ENCODE assay signal across 13 cellular contexts in genomic region chr1:87588445-87588844, GRCh38.
A peak's percentile ranks its signal among the peaks of the same experiment; 100 is the strongest.
DNase-seq lines count a peak whose midpoint lies in the region; ATAC-seq and TF ChIP-seq lines count a peak whose summit lies in the region.
"Had no signal": no experiment of that assay in that cellular context is flagged by ENCODE, and none has a peak within 500 bp of the region (broad histone marks: within the 10 kb centered on the region; RNA-seq: fewer than 3 reads in every experiment).

No MANE protein-coding gene starts in this region.

- no peaks in the 10 kb centered on the region for H3K4me1 ChIP-seq in Karpas-422 (ENCODE audit: low read length)
- H3K4me1 ChIP-seq: breast epithelium had no signal

- no peak overlapping the region for H3K27ac ChIP-seq in Karpas-422 (ENCODE audit: low read length)
- H3K27ac ChIP-seq: breast epithelium had no signal

- ATAC-seq in GM18907 (IDR thresholded peaks at IDR 0.05; ENCODE audit: unreplicated experiment) (peak; percentile 84), GM21737 (IDR thresholded peaks at IDR 0.05; ENCODE audit: unreplicated experiment) (peak; percentile 61), HG03378 (IDR thresholded peaks at IDR 0.05; ENCODE audit: unreplicated experiment) (peak; percentile 81)
- ATAC-seq: stimulated activated naive CD8-positive, alpha-beta T cell treated with anti-CD3 and anti-CD28 coated beads, Interleukin-15, Interleukin-2, amounts not matched to agents 100 U/mL and 50 U/mL, for 24 hours had no signal

- no peaks in the 10 kb centered on the region for H3K27me3 ChIP-seq in Karpas-422 (ENCODE audit: low read length)
- H3K27me3 ChIP-seq in H7 (ENCODE audit: control insufficient read depth, insufficient read depth, low read length), result no peaks in the 10 kb centered on the region
- H3K27me3 ChIP-seq: breast epithelium had no signal

- H3K4me1 Mint-ChIP-seq in mesothelial cell of epicardium, result peaks cover 8% of the 10 kb centered on the region

- H2AFZ ChIP-seq in Karpas-422 (ENCODE audit: low read length), result no peak overlapping the region

- DNase-seq in mesothelial cell of epicardium (ENCODE audit: low spot score in 2 of 2, unreplicated experiment in 2 of 2), result no peak
- DNase-seq in superior temporal gyrus (ENCODE audit: extremely low spot score), result no peak
- DNase-seq in Karpas-422, result no peak
- no peak for DNase-seq in activated effector memory CD4-positive, alpha-beta T cell treated with anti-CD3 and anti-CD28 coated beads, Interleukin-2, amount 50 U/mL, for 16 hours
- DNase-seq in H7, result no peak
- DNase-seq: NCI-H1436; SHP77; stimulated activated naive CD8-positive, alpha-beta T cell treated with anti-CD3 and anti-CD28 coated beads, Interleukin-15, Interleukin-2, amounts not matched to agents 100 U/mL and 50 U/mL, for 24 hours had no signal

- H3K27me3 Mint-ChIP-seq in mesothelial cell of epicardium (ENCODE audit: low read depth), result no peaks in the 10 kb centered on the region

- peak overlapping the region; percentile 68 for H3K27ac Mint-ChIP-seq in mesothelial cell of epicardium

- no peaks in the 10 kb centered on the region for H3K79me2 ChIP-seq in Karpas-422 (ENCODE audit: low read length)

- H3K9ac ChIP-seq in Karpas-422 (ENCODE audit: low read length), result no peak overlapping the region

- TF ChIP-seq CTCF in mesothelial cell of epicardium (IDR thresholded peaks at IDR 0.05; ENCODE audit: unreplicated experiment), result no peak

- no peaks in the 10 kb centered on the region for H3K9me3 Mint-ChIP-seq in mesothelial cell of epicardium

- H3K9me2 ChIP-seq in Karpas-422 (replicated peaks; ENCODE audit: insufficient read depth, low read length), result no peaks in the 10 kb centered on the region

- H3K4me3 ChIP-seq in Karpas-422 (ENCODE audit: low read length) (no peak overlapping the region), H7 (ENCODE audit: insufficient read depth, low read depth, low read length) (no peak overlapping the region)
- H3K4me3 ChIP-seq: breast epithelium, HAP-1 had no signal

- no peak overlapping the region for H3K4me3 Mint-ChIP-seq in mesothelial cell of epicardium

- H3K9me3 ChIP-seq in Karpas-422 (ENCODE audit: low read length), result no peaks in the 10 kb centered on the region
- H3K9me3 ChIP-seq: breast epithelium, HAP-1 had no signal

- H3K4me2 ChIP-seq in Karpas-422 (ENCODE audit: low read depth, low read length, poor library complexity, severe bottlenecking), result no peak overlapping the region

- H3K36me3 Mint-ChIP-seq in mesothelial cell of epicardium, result no peaks in the 10 kb centered on the region

- no peaks in the 10 kb centered on the region for H4K20me1 ChIP-seq in Karpas-422 (ENCODE audit: insufficient read depth, low read depth, low read length)

- H3K36me3 ChIP-seq in Karpas-422 (ENCODE audit: insufficient read depth, low read length) (no peaks in the 10 kb centered on the region), H7 (replicated peaks; ENCODE audit: control insufficient read depth, insufficient read depth, low read length) (no peaks in the 10 kb centered on the region)
- H3K36me3 ChIP-seq: breast epithelium, HAP-1 had no signal
